Comparison of ENCODE assay signal across 8 cellular contexts in genomic region chr7:1175967-1176851, GRCh38. TPM values are rescaled to one million over a fixed set of nuclear protein-coding genes. Genes with fewer than 3 reads are reported as not detected.
DNase-seq lines count a peak whose midpoint lies in the region; ATAC-seq and TF ChIP-seq lines count a peak whose summit lies in the region.

No MANE protein-coding gene starts in this region.

- H3K4me3 Mint-ChIP-seq in activated T-cell treated with anti-CD3 and anti-CD28 coated beads, Interleukin-2, amount 50 U/mL, for 24 hours: peak overlapping the region; percentile 60
- H3K4me3 Mint-ChIP-seq in nephron progenitor cell: peak overlapping the region; percentile 44

- peak; percentile 96 for TF ChIP-seq CTCF in GM12875 (IDR thresholded peaks at IDR 0.05; ENCODE audit: borderline replicate concordance, insufficient read depth, low read depth, low read length)
- peak; percentile 77 to 91 for TF ChIP-seq CTCF in fibroblast of lung (conservative IDR thresholded peaks at IDR 0.05 in 1 of 2, IDR thresholded peaks at IDR 0.05 in 1 of 2; ENCODE audit: low read depth in 1 of 2, low read length in 2 of 2)
- peak; percentile 97 for TF ChIP-seq CTCF in nephron progenitor cell (IDR thresholded peaks at IDR 0.05)

- H3K27me3 ChIP-seq in HUES64 (ENCODE audit: insufficient read depth, low read length): no peaks in the 10 kb centered on the region
- no peaks in the 10 kb centered on the region for H3K27me3 ChIP-seq in fibroblast of lung (ENCODE audit: control insufficient read depth, insufficient read depth, low read length)

- H2AFZ ChIP-seq in fibroblast of lung (ENCODE audit: low read length): peak overlapping the region; percentile 80

- no peaks in the 10 kb centered on the region for H4K20me1 ChIP-seq in fibroblast of lung (ENCODE audit: control insufficient read depth, extremely low read depth, insufficient read depth, low read length)

- peaks cover 15% of the 10 kb centered on the region for H3K4me1 Mint-ChIP-seq in activated T-cell treated with anti-CD3 and anti-CD28 coated beads, Interleukin-2, amount 50 U/mL, for 24 hours (ENCODE audit: low read depth)
- peaks cover 18% of the 10 kb centered on the region for H3K4me1 Mint-ChIP-seq in nephron progenitor cell

- peak; percentile 93 for DNase-seq in activated T-cell treated with anti-CD3 and anti-CD28 coated beads, Interleukin-2, amount 50 U/mL, for 24 hours
- peak; percentile 53 to 70 for DNase-seq in fibroblast of lung (ENCODE audit: low read depth in 2 of 2)
- DNase-seq in nephron progenitor cell: peak; percentile 97
- peak; percentile 72 for DNase-seq in stimulated activated naive CD4-positive, alpha-beta T cell treated with Interleukin-2 at 50 U/mL for 16 hours (lab: John Stamatoyannopoulos, UW)

- WGBS in HUES64: 35% methylated on average over 44 of the region's 44 CpGs

- H3K9me3 ChIP-seq in HUES64 (ENCODE audit: insufficient read depth, low read depth, low read length): no peaks in the 10 kb centered on the region
- H3K9me3 ChIP-seq in fibroblast of lung (ENCODE audit: control insufficient read depth, insufficient read depth, low read depth, low read length): no peaks in the 10 kb centered on the region

- no peaks in the 10 kb centered on the region for H3K9me3 Mint-ChIP-seq in activated T-cell treated with anti-CD3 and anti-CD28 coated beads, Interleukin-2, amount 50 U/mL, for 24 hours
- H3K9me3 Mint-ChIP-seq in nephron progenitor cell: peaks cover 22% of the 10 kb centered on the region

- H3K27ac Mint-ChIP-seq in activated T-cell treated with anti-CD3 and anti-CD28 coated beads, Interleukin-2, amount 50 U/mL, for 24 hours: peak overlapping the region; percentile 75
- H3K27ac Mint-ChIP-seq in nephron progenitor cell: no peak overlapping the region

- H3K27me3 Mint-ChIP-seq in activated T-cell treated with anti-CD3 and anti-CD28 coated beads, Interleukin-2, amount 50 U/mL, for 24 hours: peaks cover 25% of the 10 kb centered on the region
- peaks cover 38% of the 10 kb centered on the region for H3K27me3 Mint-ChIP-seq in nephron progenitor cell (ENCODE audit: low read depth, poor library complexity)

- no peaks in the 10 kb centered on the region for H3K36me3 Mint-ChIP-seq in activated T-cell treated with anti-CD3 and anti-CD28 coated beads, Interleukin-2, amount 50 U/mL, for 24 hours (ENCODE audit: low read depth)
- H3K36me3 Mint-ChIP-seq in nephron progenitor cell (ENCODE audit: low read depth): no peaks in the 10 kb centered on the region

- H3K27ac ChIP-seq in HUES64 (ENCODE audit: low read depth, low read length): no peak overlapping the region
- H3K27ac ChIP-seq in fibroblast of lung (ENCODE audit: insufficient read depth, low read length): peak overlapping the region; percentile 8

- H3K79me2 ChIP-seq in fibroblast of lung (ENCODE audit: control insufficient read depth, insufficient read depth, low read length): no peaks in the 10 kb centered on the region

- H3K4me2 ChIP-seq in fibroblast of lung (ENCODE audit: extremely low read depth, insufficient read depth, low read length): peak overlapping the region; percentile 64

- no peak for ATAC-seq in GM19463 (IDR thresholded peaks at IDR 0.05; ENCODE audit: unreplicated experiment)

- peak overlapping the region; percentile 28 for H3K4me3 ChIP-seq in GM12875 (ENCODE audit: low read depth, low read length)
- peak overlapping the region; percentile 29; the same call in 1 of the 2 replicates for H3K4me3 ChIP-seq in HUES64 (ENCODE audit: low read length)
- H3K4me3 ChIP-seq in fibroblast of lung (replicated peaks in 1 of 4; ENCODE audit: control extremely low read depth in 1 of 4, insufficient read depth in 1 of 4, low read depth in 3 of 4, low read length in 4 of 4): no peak overlapping the region

- H3K36me3 ChIP-seq in HUES64 (ENCODE audit: insufficient read depth, low read length) (no peaks in the 10 kb centered on the region), fibroblast of lung (ENCODE audit: control insufficient read depth, insufficient read depth, low read length) (no peaks in the 10 kb centered on the region)

- no peak overlapping the region for H3K9ac ChIP-seq in HUES64 (ENCODE audit: low read depth, low read length)
- no peak overlapping the region for H3K9ac ChIP-seq in fibroblast of lung (ENCODE audit: insufficient read depth, low read length)

- H3K4me1 ChIP-seq in HUES64 (ENCODE audit: insufficient read depth, low read length): no peaks in the 10 kb centered on the region
- H3K4me1 ChIP-seq in fibroblast of lung (ENCODE audit: control insufficient read depth, extremely low read depth, insufficient read depth, low read length): no peaks in the 10 kb centered on the region

TF ChIP-seq in PFSK-1, 5 proteins besides CTCF, POLR2A, EP300 and RAD21:
- TF ChIP-seq POLR2AphosphoS5 (IDR thresholded peaks at IDR 0.05; ENCODE audit: low read depth, low read length): peak; percentile 59; the same call in 1 of the 2 replicates
- no peak for TF ChIP-seq FOXP2 (optimal IDR thresholded peaks at IDR 0.05; ENCODE audit: borderline replicate concordance, extremely low read depth, extremely low read length, insufficient read depth)
- TF ChIP-seq REST (IDR thresholded peaks at IDR 0.05; ENCODE audit: insufficient read depth in 1 of 2, low read depth in 2 of 2, low read length in 2 of 2): no peak
- TF ChIP-seq TAF1 (IDR thresholded peaks at IDR 0.05; ENCODE audit: borderline replicate concordance, insufficient read depth, low read length): no peak; the same call in 1 of the 2 replicates

RNA-seq across cellular contexts. Expression of gene ZFAND2A, which starts 16.2 kb away (rescaled TPM):
- polyA plus RNA-seq in HUES64 (2013, experiment 1 of 2): 20.4 TPM
- 23.1 TPM for polyA plus RNA-seq in HUES64 (2013, experiment 2 of 2)
- polyA plus RNA-seq in PFSK-1 (2012; ENCODE audit: insufficient read length, low read depth): 49.1 TPM
- total RNA-seq in fibroblast of lung: 18.7 and 20.5 TPM in 2 replicates
- polyA plus RNA-seq in fibroblast of lung: 22.0 and 35.1 TPM in 2 replicates
- polyA plus RNA-seq in fibroblast of lung (2012): 18.8 and 27.3 TPM in 2 replicates
- 4.3 and 16.2 TPM in 2 replicates for polyA minus RNA-seq in fibroblast of lung (ENCODE audit: low replicate concordance)

RNA-seq across cellular contexts. Expression of gene UNCX, which starts 56.5 kb away (rescaled TPM):
- 0.10 TPM for polyA plus RNA-seq in HUES64 (2013, experiment 1 of 2)
- 0.25 TPM for polyA plus RNA-seq in HUES64 (2013, experiment 2 of 2)
- polyA plus RNA-seq in PFSK-1 (2012; ENCODE audit: insufficient read length, low read depth): not detected
- total RNA-seq in fibroblast of lung: not detected in 2 replicates
- polyA plus RNA-seq in fibroblast of lung: not detected in 2 replicates
- not detected in 2 replicates for polyA plus RNA-seq in fibroblast of lung (2012)
- not detected in 2 replicates for polyA minus RNA-seq in fibroblast of lung (ENCODE audit: low replicate concordance)

Comparison
In these comparisons a context has a peak if more than half of its experiments do, and no peak if none do; other contexts are left out.
1. H3K4me3 ChIP-seq: peak in GM12875 (single experiment) and HUES64 (single experiment); none in fibroblast of lung (0 of 4).
2. Peak in every context shown above with its lines, with median percentiles within 50 percentile points of each other: CTCF ChIP-seq and DNase-seq.